Comparison of ENCODE assay signal across 8 cellular contexts in the genomic region with DNA sequence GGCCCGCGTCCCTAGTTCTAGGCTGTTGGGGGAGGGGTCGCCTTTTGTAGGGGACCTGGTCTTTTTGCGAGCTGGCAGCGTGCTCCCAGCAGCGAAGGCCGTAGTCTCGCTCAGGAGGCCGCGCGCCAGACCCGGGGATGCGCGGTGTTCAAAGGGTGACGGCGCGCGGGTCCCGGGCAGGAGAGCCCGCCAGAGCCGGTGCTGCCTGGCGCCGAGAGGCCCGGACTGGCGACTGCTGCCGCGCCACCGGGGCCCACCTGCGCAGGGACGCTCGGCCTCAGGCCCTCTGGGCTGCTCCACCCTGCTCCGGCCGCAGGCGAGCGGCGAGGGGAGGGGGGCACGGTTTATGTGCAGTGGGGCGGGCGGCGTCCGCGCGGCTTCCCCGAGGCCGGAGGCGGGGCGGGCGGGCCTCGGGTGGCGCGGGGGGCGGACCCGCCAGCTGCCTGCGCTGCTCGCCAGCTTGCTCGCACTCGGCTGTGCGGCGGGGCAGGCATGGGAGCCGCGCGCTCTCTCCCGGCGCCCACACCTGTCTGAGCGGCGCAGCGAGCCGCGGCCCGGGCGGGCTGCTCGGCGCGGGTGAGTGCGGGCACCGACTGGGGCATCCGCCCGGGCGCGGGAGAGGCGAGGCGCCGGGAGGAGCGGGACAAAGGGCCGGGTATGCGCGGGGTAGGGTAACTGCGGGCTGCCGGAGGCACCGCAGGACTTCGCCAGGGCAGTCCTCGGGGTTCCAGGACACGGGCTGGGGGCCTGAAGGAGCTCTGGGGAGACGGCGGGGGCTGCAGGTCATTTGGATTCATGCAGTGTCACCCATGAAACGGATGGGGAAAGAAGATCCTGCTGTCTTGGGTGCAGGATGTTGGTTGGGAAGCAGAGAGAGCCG. TPM values are rescaled to one million over a fixed set of nuclear protein-coding genes. Genes with fewer than 3 reads are reported as not detected.
DNase-seq lines count a peak whose midpoint lies in the region; ATAC-seq and TF ChIP-seq lines count a peak whose summit lies in the region.

A gene with protein sequence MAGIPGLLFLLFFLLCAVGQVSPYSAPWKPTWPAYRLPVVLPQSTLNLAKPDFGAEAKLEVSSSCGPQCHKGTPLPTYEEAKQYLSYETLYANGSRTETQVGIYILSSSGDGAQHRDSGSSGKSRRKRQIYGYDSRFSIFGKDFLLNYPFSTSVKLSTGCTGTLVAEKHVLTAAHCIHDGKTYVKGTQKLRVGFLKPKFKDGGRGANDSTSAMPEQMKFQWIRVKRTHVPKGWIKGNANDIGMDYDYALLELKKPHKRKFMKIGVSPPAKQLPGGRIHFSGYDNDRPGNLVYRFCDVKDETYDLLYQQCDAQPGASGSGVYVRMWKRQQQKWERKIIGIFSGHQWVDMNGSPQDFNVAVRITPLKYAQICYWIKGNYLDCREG (plus strand): TSS at position 467 of the 880 bp plus-strand sequence. CDS start 7,102 bp downstream, outside the sequence.

- intact Hi-C loops in heart left ventricle (cut with DNase I), result loop anchor here in 8 of 10 donors (5.0 to 10.0 kb wide), 5 partner anchors 126 to 343 kb away; a partner anchor contains a TSS

- H3K4me3 ChIP-seq in heart left ventricle (peak within 1 kb of the TSS; percentile 53 to 92 (median 70)), parathyroid adenoma (ENCODE audit: low read depth, low read length) (peak within 1 kb of the TSS; percentile 53)

- TF ChIP-seq CTCF in heart left ventricle (IDR thresholded peaks at IDR 0.05) (no peak), parathyroid adenoma (IDR thresholded peaks at IDR 0.05) (no peak)

- ATAC-seq in GM19463 (IDR thresholded peaks at IDR 0.05; ENCODE audit: unreplicated experiment) (peak; percentile 82), heart left ventricle (peak; percentile 59 to 94 (median 85)), GM21515 (IDR thresholded peaks at IDR 0.05; ENCODE audit: unreplicated experiment) (no peak)

- peak within 1 kb of the TSS; percentile 72 for H3K4me2 ChIP-seq in parathyroid adenoma (ENCODE audit: low read length)

- H3K79me2 ChIP-seq in parathyroid adenoma, result no peaks in the 10 kb centered on the region

- no peaks in the 10 kb centered on the region for H3K36me3 ChIP-seq in heart left ventricle
- no peaks in the 10 kb centered on the region for H3K36me3 ChIP-seq in parathyroid adenoma (ENCODE audit: control insufficient read depth, insufficient read depth, low read length)

- no peak within 1 kb of the TSS for H3K9ac ChIP-seq in parathyroid adenoma

- H3K4me1 ChIP-seq in heart left ventricle, result peaks cover 0 to 31% (median 13%) of the 10 kb centered on the region in 12 donors
- peaks cover 13% of the 10 kb centered on the region for H3K4me1 ChIP-seq in parathyroid adenoma

- TF ChIP-seq POLR2A in heart left ventricle (IDR thresholded peaks at IDR 0.05), result peak in 1 of 2 donors; percentile 53

- no peaks in the 10 kb centered on the region for H3K9me3 ChIP-seq in heart left ventricle
- H3K9me3 ChIP-seq in parathyroid adenoma (ENCODE audit: control insufficient read depth, low read length), result no peaks in the 10 kb centered on the region

- H3K27ac ChIP-seq in adipose tissue (ENCODE audit: low read depth, low read length), result no peak within 1 kb of the TSS
- H3K27ac ChIP-seq in heart left ventricle, result peak within 1 kb of the TSS in 10 of 12 donors; percentile 9 to 83 (median 58)
- H3K27ac ChIP-seq in parathyroid adenoma, result peak within 1 kb of the TSS; percentile 74

- 1 to 2% (median 2%) methylated on average over 71 to 97 of the region's 97 CpGs for WGBS in adipose tissue, 3 donors
- WGBS in heart left ventricle, 4 donors, result 1 to 3% (median 1%) methylated on average over 34 to 97 of the region's 97 CpGs

- peak; percentile 38 for DNase-seq in CD1c-positive myeloid dendritic cell (ENCODE audit: extremely low spot score)
- DNase-seq in NCI-H526 (lab: John Stamatoyannopoulos, UW), result peak; percentile 41 to 90
- peak; percentile 70 to 79 (median 71) for DNase-seq in heart left ventricle
- no peak for DNase-seq in GF-D8 (lab: John Stamatoyannopoulos, UW)

- H3K27me3 ChIP-seq in heart left ventricle (peaks cover 0 to 15% (median 0%) of the 10 kb centered on the region in 9 donors), parathyroid adenoma (ENCODE audit: control insufficient read depth, insufficient read depth, low read length) (no peaks in the 10 kb centered on the region)

- peak within 1 kb of the TSS; percentile 88 for H2AFZ ChIP-seq in parathyroid adenoma

RNA-seq across cellular contexts. Expression of the gene that starts here (rescaled TPM):
- 10 to 100 TPM; 11.2 to 33.3 (median 29.1) TPM for polyA plus RNA-seq in adipose tissue
- total RNA-seq in heart left ventricle, result 10 to 100 TPM in 7 of 9 donors, 1 to 10 TPM in 2; 5.9 to 36.8 (median 18.3) TPM
- polyA plus RNA-seq in heart left ventricle, result 10 to 100 TPM in 1 of 2 donors, 1 to 10 TPM in 1; 3.0 to 15.9 TPM
